In genomic region chr5:126878085-126878484, GRCh38 we compare ENCODE assay signal across 22 cellular contexts.
"Had no signal": no experiment of that assay in that cellular context is flagged by ENCODE, and none has a peak within 500 bp of the region (broad histone marks: within the 10 kb centered on the region; RNA-seq: fewer than 3 reads in every experiment).

No MANE protein-coding gene starts in this region.

- H3K27ac ChIP-seq: body of pancreas, dorsolateral prefrontal cortex, esophagus muscularis mucosa, ovary, prostate gland, thyroid gland, upper lobe of right lung had no signal

- H3K4me3 ChIP-seq: body of pancreas, dorsolateral prefrontal cortex, esophagus muscularis mucosa, lung, ovary, prostate gland, thyroid gland, upper lobe of right lung had no signal

- H3K4me1 ChIP-seq: body of pancreas, prostate gland, thyroid gland, upper lobe of right lung had no signal

- DNase-seq: activated gamma-delta T cell treated with Interleukin-2 at 50 U/mL for 16 hours; activated T-cell treated with anti-CD3 and anti-CD28 coated beads, Interleukin-2, amount 50 U/mL, for 1 hour; anterior cingulate cortex; body of pancreas; caudate nucleus; dorsolateral prefrontal cortex; effector memory CD8-positive, alpha-beta T cell; glutamatergic neuron; hypothalamus; islet precursor cell; left cardiac atrium; naive thymus-derived CD4-positive, alpha-beta T cell; ovary; stimulated activated CD4-positive, alpha-beta T cell treated with anti-CD3 and anti-CD28 coated beads, Interleukin-4, amount 100 ng/mL, for 1 hour; stimulated activated naive CD4-positive, alpha-beta T cell; T-cell; thyroid gland; upper lobe of right lung had no signal

- ATAC-seq: body of pancreas; effector memory CD8-positive, alpha-beta T cell; naive thymus-derived CD4-positive, alpha-beta T cell; T-cell; upper lobe of right lung had no signal

- H3K9me3 Mint-ChIP-seq: activated naive CD4-positive, alpha-beta T cell treated with anti-CD3 and anti-CD28 coated beads, Interleukin-2, amount 50 U/mL, for 24 hours; effector memory CD8-positive, alpha-beta T cell; T-cell had no signal

- H3K9me3 ChIP-seq: body of pancreas, esophagus muscularis mucosa, ovary, prostate gland, thyroid gland, upper lobe of right lung had no signal

- H3K36me3 ChIP-seq: esophagus muscularis mucosa, ovary, prostate gland, thyroid gland, upper lobe of right lung had no signal

- H3K27ac Mint-ChIP-seq: activated naive CD4-positive, alpha-beta T cell treated with anti-CD3 and anti-CD28 coated beads, Interleukin-2, amount 50 U/mL, for 24 hours; effector memory CD8-positive, alpha-beta T cell; naive thymus-derived CD4-positive, alpha-beta T cell; T-cell had no signal

- H3K4me1 Mint-ChIP-seq: activated naive CD4-positive, alpha-beta T cell treated with anti-CD3 and anti-CD28 coated beads, Interleukin-2, amount 50 U/mL, for 24 hours; T-cell had no signal

- H3K27me3 ChIP-seq: body of pancreas, dorsolateral prefrontal cortex, ovary, thyroid gland, upper lobe of right lung had no signal

- H3K27me3 Mint-ChIP-seq: activated naive CD4-positive, alpha-beta T cell treated with anti-CD3 and anti-CD28 coated beads, Interleukin-2, amount 50 U/mL, for 24 hours; effector memory CD8-positive, alpha-beta T cell; naive thymus-derived CD4-positive, alpha-beta T cell; T-cell had no signal

- H3K4me3 Mint-ChIP-seq: activated naive CD4-positive, alpha-beta T cell treated with anti-CD3 and anti-CD28 coated beads, Interleukin-2, amount 50 U/mL, for 24 hours; effector memory CD8-positive, alpha-beta T cell; naive thymus-derived CD4-positive, alpha-beta T cell; T-cell had no signal
